In the genomic region with DNA sequence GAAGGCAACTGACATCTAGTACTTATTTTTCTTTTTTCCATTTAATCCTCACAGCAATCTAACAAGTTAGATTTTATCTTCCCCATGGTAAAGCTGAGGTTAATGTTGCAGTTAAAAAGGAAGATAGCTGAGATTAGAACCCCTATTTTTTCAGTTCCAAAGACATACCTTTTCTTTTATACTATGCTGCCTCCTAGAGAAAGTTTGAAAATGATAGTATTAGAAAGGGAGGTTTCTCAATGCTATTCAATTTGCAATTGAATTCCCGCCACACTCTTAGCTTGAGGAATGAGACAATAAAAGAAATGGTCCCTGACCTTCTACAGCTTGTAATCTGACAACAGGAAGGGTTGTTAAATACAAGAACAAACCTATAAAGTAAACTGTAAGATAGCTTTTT, we compare ENCODE assay signal across 1 cellular context.
TF ChIP-seq lines count a peak whose summit lies in the region.

No MANE protein-coding gene starts in this region.

TF ChIP-seq in K562, 482 proteins besides CTCF, POLR2A, EP300 and RAD21 (continued from another document):
- TF ChIP-seq, protein P1, sequence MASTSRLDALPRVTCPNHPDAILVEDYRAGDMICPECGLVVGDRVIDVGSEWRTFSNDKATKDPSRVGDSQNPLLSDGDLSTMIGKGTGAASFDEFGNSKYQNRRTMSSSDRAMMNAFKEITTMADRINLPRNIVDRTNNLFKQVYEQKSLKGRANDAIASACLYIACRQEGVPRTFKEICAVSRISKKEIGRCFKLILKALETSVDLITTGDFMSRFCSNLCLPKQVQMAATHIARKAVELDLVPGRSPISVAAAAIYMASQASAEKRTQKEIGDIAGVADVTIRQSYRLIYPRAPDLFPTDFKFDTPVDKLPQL (IDR thresholded peaks at IDR 0.05; ENCODE audit: extremely low read depth, insufficient read length), result no peak
- TF ChIP-seq ZSCAN32 (CRISPR knock-in tag; IDR thresholded peaks at IDR 0.05) (no peak), ARNT (IDR thresholded peaks at IDR 0.05) (peak in 1 of 2 experiments; percentile 60; a peak in 1 of 4 replicates), ZNF583 (CRISPR knock-in tag; IDR thresholded peaks at IDR 0.05) (no peak), FOS (IDR thresholded peaks at IDR 0.05; ENCODE audit: extremely low read depth, insufficient read length) (no peak), TRIM28 (IDR thresholded peaks at IDR 0.05) (no peak), HIVEP1 (CRISPR knock-in tag; IDR thresholded peaks at IDR 0.05) (0 out of 2 replicates have a peak, but pooled peaks have one; percentile 12), BRD9 (IDR thresholded peaks at IDR 0.05; ENCODE audit: low read depth, partially characterized antibody) (peak; percentile 43), FOSL1 (tag; conservative IDR thresholded peaks at IDR 0.05) (0 out of 2 replicates have a peak, but pooled peaks have one; percentile 6), TBL1XR1 (IDR thresholded peaks at IDR 0.05; ENCODE audit: low read length in 2 of 2) (0 out of 4 replicates have a peak, but pooled peaks of 1 of the 2 experiments have one; percentile 17), GATAD2B (IDR thresholded peaks at IDR 0.05; ENCODE audit: borderline replicate concordance) (peak; percentile 58; the same call in 1 of the 2 replicates), SMAD3 (CRISPR knock-in tag; conservative IDR thresholded peaks at IDR 0.05) (0 out of 2 replicates have a peak, but pooled peaks have one; percentile 38), HNRNPK (IDR thresholded peaks at IDR 0.05; ENCODE audit: low read depth, low read length, poor library complexity, severe bottlenecking) (no peak), ZNF384 (IDR thresholded peaks at IDR 0.05; ENCODE audit: low read depth, low read length) (peak; percentile 66), ZFPM2 (CRISPR knock-in tag; IDR thresholded peaks at IDR 0.05) (peak; percentile 45; the same call in 1 of the 2 replicates), CBX5 (IDR thresholded peaks at IDR 0.05; ENCODE audit: borderline replicate concordance, low read depth) (no peak), ZNF766 (CRISPR knock-in tag; conservative IDR thresholded peaks at IDR 0.05) (peak; percentile 90), RCOR1 (IDR thresholded peaks at IDR 0.05; ENCODE audit: borderline replicate concordance in 1 of 2, low read depth in 2 of 2, low read length in 2 of 2) (0 out of 4 replicates have a peak, but pooled peaks of 1 of the 2 experiments have one; percentile 10), MAFK (IDR thresholded peaks at IDR 0.05; ENCODE audit: low read length) (no peak), KAT2B (IDR thresholded peaks at IDR 0.05; ENCODE audit: low read depth, low read length) (no peak), ADNP (tag; IDR thresholded peaks at IDR 0.05) (peak; percentile 11; the same call in 1 of the 2 replicates), BRCA1 (IDR thresholded peaks at IDR 0.05) (no peak), BRCA1 (CRISPR knock-in tag; IDR thresholded peaks at IDR 0.05) (no peak), ARID2 (IDR thresholded peaks at IDR 0.05) (0 out of 2 replicates have a peak, but pooled peaks have one; percentile 15), ZNF644 (tag; IDR thresholded peaks at IDR 0.05; ENCODE audit: low read depth) (no peak), CC2D1A (IDR thresholded peaks at IDR 0.05) (no peak; the same call in 1 of the 2 replicates), ZNF584 (CRISPR knock-in tag; IDR thresholded peaks at IDR 0.05; ENCODE audit: low read depth) (no peak)
- TF ChIP-seq, protein P2, sequence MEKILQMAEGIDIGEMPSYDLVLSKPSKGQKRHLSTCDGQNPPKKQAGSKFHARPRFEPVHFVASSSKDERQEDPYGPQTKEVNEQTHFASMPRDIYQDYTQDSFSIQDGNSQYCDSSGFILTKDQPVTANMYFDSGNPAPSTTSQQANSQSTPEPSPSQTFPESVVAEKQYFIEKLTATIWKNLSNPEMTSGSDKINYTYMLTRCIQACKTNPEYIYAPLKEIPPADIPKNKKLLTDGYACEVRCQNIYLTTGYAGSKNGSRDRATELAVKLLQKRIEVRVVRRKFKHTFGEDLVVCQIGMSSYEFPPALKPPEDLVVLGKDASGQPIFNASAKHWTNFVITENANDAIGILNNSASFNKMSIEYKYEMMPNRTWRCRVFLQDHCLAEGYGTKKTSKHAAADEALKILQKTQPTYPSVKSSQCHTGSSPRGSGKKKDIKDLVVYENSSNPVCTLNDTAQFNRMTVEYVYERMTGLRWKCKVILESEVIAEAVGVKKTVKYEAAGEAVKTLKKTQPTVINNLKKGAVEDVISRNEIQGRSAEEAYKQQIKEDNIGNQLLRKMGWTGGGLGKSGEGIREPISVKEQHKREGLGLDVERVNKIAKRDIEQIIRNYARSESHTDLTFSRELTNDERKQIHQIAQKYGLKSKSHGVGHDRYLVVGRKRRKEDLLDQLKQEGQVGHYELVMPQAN (IDR thresholded peaks at IDR 0.05; ENCODE audit: borderline replicate concordance), result no peak
- TF ChIP-seq, protein P3, sequence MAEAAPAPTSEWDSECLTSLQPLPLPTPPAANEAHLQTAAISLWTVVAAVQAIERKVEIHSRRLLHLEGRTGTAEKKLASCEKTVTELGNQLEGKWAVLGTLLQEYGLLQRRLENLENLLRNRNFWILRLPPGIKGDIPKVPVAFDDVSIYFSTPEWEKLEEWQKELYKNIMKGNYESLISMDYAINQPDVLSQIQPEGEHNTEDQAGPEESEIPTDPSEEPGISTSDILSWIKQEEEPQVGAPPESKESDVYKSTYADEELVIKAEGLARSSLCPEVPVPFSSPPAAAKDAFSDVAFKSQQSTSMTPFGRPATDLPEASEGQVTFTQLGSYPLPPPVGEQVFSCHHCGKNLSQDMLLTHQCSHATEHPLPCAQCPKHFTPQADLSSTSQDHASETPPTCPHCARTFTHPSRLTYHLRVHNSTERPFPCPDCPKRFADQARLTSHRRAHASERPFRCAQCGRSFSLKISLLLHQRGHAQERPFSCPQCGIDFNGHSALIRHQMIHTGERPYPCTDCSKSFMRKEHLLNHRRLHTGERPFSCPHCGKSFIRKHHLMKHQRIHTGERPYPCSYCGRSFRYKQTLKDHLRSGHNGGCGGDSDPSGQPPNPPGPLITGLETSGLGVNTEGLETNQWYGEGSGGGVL (CRISPR knock-in tag; IDR thresholded peaks at IDR 0.05), result no peak
- TF ChIP-seq, protein P4, sequence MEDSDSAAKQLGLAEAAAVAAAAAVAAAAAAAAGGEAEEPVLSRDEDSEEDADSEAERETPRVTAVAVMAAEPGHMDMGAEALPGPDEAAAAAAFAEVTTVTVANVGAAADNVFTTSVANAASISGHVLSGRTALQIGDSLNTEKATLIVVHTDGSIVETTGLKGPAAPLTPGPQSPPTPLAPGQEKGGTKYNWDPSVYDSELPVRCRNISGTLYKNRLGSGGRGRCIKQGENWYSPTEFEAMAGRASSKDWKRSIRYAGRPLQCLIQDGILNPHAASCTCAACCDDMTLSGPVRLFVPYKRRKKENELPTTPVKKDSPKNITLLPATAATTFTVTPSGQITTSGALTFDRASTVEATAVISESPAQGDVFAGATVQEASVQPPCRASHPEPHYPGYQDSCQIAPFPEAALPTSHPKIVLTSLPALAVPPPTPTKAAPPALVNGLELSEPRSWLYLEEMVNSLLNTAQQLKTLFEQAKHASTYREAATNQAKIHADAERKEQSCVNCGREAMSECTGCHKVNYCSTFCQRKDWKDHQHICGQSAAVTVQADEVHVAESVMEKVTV (CRISPR knock-in tag; IDR thresholded peaks at IDR 0.05), result peak; percentile 87
- TF ChIP-seq, protein P5, sequence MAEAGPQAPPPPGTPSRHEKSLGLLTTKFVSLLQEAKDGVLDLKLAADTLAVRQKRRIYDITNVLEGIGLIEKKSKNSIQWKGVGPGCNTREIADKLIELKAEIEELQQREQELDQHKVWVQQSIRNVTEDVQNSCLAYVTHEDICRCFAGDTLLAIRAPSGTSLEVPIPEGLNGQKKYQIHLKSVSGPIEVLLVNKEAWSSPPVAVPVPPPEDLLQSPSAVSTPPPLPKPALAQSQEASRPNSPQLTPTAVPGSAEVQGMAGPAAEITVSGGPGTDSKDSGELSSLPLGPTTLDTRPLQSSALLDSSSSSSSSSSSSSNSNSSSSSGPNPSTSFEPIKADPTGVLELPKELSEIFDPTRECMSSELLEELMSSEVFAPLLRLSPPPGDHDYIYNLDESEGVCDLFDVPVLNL (CRISPR knock-in tag; IDR thresholded peaks at IDR 0.05; ENCODE audit: low read depth), result no peak
- TF ChIP-seq, protein P6, sequence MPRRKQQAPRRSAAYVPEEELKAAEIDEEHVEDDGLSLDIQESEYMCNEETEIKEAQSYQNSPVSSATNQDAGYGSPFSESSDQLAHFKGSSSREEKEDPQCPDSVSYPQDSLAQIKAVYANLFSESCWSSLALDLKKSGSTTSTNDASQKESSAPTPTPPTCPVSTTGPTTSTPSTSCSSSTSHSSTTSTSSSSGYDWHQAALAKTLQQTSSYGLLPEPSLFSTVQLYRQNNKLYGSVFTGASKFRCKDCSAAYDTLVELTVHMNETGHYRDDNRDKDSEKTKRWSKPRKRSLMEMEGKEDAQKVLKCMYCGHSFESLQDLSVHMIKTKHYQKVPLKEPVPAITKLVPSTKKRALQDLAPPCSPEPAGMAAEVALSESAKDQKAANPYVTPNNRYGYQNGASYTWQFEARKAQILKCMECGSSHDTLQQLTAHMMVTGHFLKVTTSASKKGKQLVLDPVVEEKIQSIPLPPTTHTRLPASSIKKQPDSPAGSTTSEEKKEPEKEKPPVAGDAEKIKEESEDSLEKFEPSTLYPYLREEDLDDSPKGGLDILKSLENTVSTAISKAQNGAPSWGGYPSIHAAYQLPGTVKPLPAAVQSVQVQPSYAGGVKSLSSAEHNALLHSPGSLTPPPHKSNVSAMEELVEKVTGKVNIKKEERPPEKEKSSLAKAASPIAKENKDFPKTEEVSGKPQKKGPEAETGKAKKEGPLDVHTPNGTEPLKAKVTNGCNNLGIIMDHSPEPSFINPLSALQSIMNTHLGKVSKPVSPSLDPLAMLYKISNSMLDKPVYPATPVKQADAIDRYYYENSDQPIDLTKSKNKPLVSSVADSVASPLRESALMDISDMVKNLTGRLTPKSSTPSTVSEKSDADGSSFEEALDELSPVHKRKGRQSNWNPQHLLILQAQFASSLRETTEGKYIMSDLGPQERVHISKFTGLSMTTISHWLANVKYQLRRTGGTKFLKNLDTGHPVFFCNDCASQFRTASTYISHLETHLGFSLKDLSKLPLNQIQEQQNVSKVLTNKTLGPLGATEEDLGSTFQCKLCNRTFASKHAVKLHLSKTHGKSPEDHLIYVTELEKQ (CRISPR knock-in tag; IDR thresholded peaks at IDR 0.05), result no peak
- TF ChIP-seq, protein P7, sequence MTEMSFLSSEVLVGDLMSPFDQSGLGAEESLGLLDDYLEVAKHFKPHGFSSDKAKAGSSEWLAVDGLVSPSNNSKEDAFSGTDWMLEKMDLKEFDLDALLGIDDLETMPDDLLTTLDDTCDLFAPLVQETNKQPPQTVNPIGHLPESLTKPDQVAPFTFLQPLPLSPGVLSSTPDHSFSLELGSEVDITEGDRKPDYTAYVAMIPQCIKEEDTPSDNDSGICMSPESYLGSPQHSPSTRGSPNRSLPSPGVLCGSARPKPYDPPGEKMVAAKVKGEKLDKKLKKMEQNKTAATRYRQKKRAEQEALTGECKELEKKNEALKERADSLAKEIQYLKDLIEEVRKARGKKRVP (CRISPR knock-in tag; IDR thresholded peaks at IDR 0.05), result no peak
- TF ChIP-seq, protein P8, sequence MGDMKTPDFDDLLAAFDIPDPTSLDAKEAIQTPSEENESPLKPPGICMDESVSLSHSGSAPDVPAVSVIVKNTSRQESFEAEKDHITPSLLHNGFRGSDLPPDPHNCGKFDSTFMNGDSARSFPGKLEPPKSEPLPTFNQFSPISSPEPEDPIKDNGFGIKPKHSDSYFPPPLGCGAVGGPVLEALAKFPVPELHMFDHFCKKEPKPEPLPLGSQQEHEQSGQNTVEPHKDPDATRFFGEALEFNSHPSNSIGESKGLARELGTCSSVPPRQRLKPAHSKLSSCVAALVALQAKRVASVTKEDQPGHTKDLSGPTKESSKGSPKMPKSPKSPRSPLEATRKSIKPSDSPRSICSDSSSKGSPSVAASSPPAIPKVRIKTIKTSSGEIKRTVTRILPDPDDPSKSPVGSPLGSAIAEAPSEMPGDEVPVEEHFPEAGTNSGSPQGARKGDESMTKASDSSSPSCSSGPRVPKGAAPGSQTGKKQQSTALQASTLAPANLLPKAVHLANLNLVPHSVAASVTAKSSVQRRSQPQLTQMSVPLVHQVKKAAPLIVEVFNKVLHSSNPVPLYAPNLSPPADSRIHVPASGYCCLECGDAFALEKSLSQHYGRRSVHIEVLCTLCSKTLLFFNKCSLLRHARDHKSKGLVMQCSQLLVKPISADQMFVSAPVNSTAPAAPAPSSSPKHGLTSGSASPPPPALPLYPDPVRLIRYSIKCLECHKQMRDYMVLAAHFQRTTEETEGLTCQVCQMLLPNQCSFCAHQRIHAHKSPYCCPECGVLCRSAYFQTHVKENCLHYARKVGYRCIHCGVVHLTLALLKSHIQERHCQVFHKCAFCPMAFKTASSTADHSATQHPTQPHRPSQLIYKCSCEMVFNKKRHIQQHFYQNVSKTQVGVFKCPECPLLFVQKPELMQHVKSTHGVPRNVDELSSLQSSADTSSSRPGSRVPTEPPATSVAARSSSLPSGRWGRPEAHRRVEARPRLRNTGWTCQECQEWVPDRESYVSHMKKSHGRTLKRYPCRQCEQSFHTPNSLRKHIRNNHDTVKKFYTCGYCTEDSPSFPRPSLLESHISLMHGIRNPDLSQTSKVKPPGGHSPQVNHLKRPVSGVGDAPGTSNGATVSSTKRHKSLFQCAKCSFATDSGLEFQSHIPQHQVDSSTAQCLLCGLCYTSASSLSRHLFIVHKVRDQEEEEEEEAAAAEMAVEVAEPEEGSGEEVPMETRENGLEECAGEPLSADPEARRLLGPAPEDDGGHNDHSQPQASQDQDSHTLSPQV (IDR thresholded peaks at IDR 0.05), result peak; percentile 40; the same call in 1 of the 2 replicates
